8 cellular contexts compared by ENCODE assay signal in the genomic region with DNA sequence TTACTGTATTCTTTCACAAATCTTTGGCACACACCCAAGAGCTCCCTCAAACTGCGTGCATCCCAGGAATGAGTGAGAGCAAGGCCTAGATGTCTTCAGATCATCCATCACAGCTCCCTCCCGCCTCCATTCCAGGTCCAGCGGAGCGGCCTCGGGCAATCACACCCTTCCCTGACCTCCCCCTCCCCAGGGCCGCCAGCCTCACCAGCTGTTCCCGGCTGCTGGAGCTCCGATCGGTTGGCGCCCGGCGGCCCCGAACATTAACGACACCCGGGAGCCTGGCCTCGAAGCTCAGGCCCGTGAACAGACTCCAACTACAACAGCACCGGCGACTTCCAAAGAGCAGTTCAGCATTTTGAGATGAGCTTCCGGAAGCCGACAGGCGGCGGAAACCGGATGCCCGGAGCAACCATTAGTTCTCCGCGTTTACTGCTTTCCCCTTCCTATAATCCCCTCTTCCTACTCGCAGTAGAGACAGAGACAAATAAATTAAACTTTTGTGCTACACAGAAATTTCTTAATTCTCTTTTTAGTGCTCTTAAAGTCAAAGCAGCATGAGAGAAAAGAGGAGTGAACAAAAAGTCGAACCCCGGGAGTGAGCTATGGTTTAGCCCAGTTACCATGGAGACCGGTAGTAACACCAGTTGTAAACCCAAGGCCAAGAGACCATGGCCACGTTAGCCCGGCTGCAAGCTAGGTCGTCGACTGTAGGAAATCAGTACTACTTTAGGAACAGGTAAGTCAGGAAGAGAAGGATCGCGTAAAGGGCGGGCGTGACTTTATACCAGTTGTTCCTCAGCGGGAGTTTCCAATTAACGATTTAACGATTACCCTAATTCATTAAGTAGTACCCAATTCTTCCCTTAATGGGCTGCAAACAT. TPM values are rescaled to one million over a fixed set of nuclear protein-coding genes. Genes with fewer than 3 reads are reported as not detected.
DNase-seq lines count a peak whose midpoint lies in the region; TF ChIP-seq lines count a peak whose summit lies in the region.

GPATCH2 (minus strand) TSS at position 380 of the 881 bp plus-strand sequence; CDS start at position 261, 119 bp downstream.
SPATA17 (plus strand) TSS at position 634 of the 881 bp plus-strand sequence; CDS start at position 669, 35 bp downstream.

- H3K9me3 ChIP-seq in H9 (ENCODE audit: control insufficient read depth, low read depth, low read length), result no peaks in the 10 kb centered on the region
- H3K9me3 ChIP-seq in neuron (ENCODE audit: low read length), result no peaks in the 10 kb centered on the region

- peak within 1 kb of the TSS; percentile 4 for H3K27ac ChIP-seq in H9 (ENCODE audit: insufficient read length, low read depth, low read length)

- H3K56ac ChIP-seq in H9 (ENCODE audit: insufficient read length, low read depth, low read length), result no peak within 1 kb of the TSS

- TF ChIP-seq CTCF in H9 (conservative IDR thresholded peaks at IDR 0.05), result peak; percentile 34; the same call in 1 of the 3 replicates

- H3K4ac ChIP-seq in H9 (ENCODE audit: low read depth, low read length), result no peak within 1 kb of the TSS; the same call in 1 of the 2 replicates

- H3K4me2 ChIP-seq in H9 (ENCODE audit: insufficient read depth, insufficient read length, low read length), result peak within 1 kb of the TSS; percentile 69

- H3K9me3 Mint-ChIP-seq in H9, result no peaks in the 10 kb centered on the region; a peak in 1 of 5 replicates

- H3K4me3 Mint-ChIP-seq in H9, result peak within 1 kb of the TSS; percentile 97 to 98

- no peak within 1 kb of the TSS for H2BK12ac ChIP-seq in H9 (ENCODE audit: insufficient read length, low read depth, low read length)

- H4K5ac ChIP-seq in H9 (ENCODE audit: insufficient read length, low read depth, low read length), result no peak within 1 kb of the TSS

- peak within 1 kb of the TSS; percentile 100 for H3K27ac Mint-ChIP-seq in H9

- H3K9ac ChIP-seq in H9 (ENCODE audit: extremely low read depth, insufficient read length, low read length), result peak within 1 kb of the TSS; percentile 94

- no peak within 1 kb of the TSS for H2BK15ac ChIP-seq in H9 (ENCODE audit: low read depth, low read length)

- H3K23me2 ChIP-seq in H9 (ENCODE audit: insufficient read length, low read depth, low read length, poor library complexity, severe bottlenecking), result no peaks in the 10 kb centered on the region

- H2BK5ac ChIP-seq in H9 (ENCODE audit: insufficient read length, low read length), result peak within 1 kb of the TSS; percentile 35

- peak within 1 kb of the TSS; percentile 93 for H3K4me3 ChIP-seq in neuron (ENCODE audit: low read length)

- H3K14ac ChIP-seq in H9 (ENCODE audit: insufficient read depth, low read length), result peak within 1 kb of the TSS; percentile 95

- no peak within 1 kb of the TSS for H4K8ac ChIP-seq in H9 (replicated peaks; ENCODE audit: insufficient read length, low read depth, low read length)

- H3K36me3 Mint-ChIP-seq in H9 (ENCODE audit: insufficient read depth in 1 of 3, low read depth in 3 of 3), result no peaks in the 10 kb centered on the region

- H4K20me1 ChIP-seq in H9 (ENCODE audit: control insufficient read depth, insufficient read depth, insufficient read length), result no peaks in the 10 kb centered on the region

- no peak within 1 kb of the TSS for H3K23ac ChIP-seq in H9 (ENCODE audit: insufficient read length, low read depth, low read length)

- no peak within 1 kb of the TSS for H4K91ac ChIP-seq in H9 (ENCODE audit: insufficient read length, low read depth, low read length)

- peaks cover 4 to 10% of the 10 kb centered on the region in 2 experiments for H3K4me1 Mint-ChIP-seq in H9

- H3K18ac ChIP-seq in H9 (ENCODE audit: insufficient read length, low read depth, low read length), result peak within 1 kb of the TSS; percentile 91

- H2AFZ ChIP-seq in H9 (ENCODE audit: low read length) (peak within 1 kb of the TSS; percentile 42), neuron (ENCODE audit: low read depth, low read length) (peak within 1 kb of the TSS; percentile 94)

- H2BK120ac ChIP-seq in H9 (ENCODE audit: low read depth, low read length, poor library complexity, severe bottlenecking), result peak within 1 kb of the TSS; percentile 82

- H2BK20ac ChIP-seq in H9 (ENCODE audit: low read depth, low read length, poor library complexity, severe bottlenecking), result no peak within 1 kb of the TSS

- H3K36me3 ChIP-seq in neuron (ENCODE audit: insufficient read depth, low read length), result no peaks in the 10 kb centered on the region

- peak within 1 kb of the TSS; percentile 1 for H3T11ph ChIP-seq in H9 (ENCODE audit: low read length)

- H3K4me1 ChIP-seq in H9 (ENCODE audit: insufficient read depth, low read length) (no peaks in the 10 kb centered on the region), neuron (ENCODE audit: insufficient read depth, low read length) (peaks cover 16% of the 10 kb centered on the region)

- DNase-seq in GF-D8 (lab: John Stamatoyannopoulos, UW) (peak; percentile 75), H9 (peak; percentile 80), M059J (ENCODE audit: low read depth) (peak; percentile 87), SHP77 treated with DMSO at 0.1 percent for 48 hours (lab: John Stamatoyannopoulos, UW) (peak; percentile 94), activated gamma-delta T cell treated with Interleukin-2 at 50 U/mL for 16 hours (peak; percentile 71), foreskin melanocyte (peak; percentile 84), stromal cell of bone marrow (ENCODE audit: low read depth) (peak; percentile 83)

- no CpG with 5 or more reads among the region's 42 CpGs for WGBS in H9 (ENCODE audit: extremely low coverage, insufficient read length, low lambda C conversion rate)

- no peaks in the 10 kb centered on the region for H3K79me1 ChIP-seq in H9 (ENCODE audit: insufficient read depth, low read depth, low read length, poor library complexity, severe bottlenecking)

- H2AK5ac ChIP-seq in H9 (ENCODE audit: insufficient read length, low read length), result no peak within 1 kb of the TSS

- no peaks in the 10 kb centered on the region for H3K27me3 Mint-ChIP-seq in H9 (ENCODE audit: low read depth)

- H3K79me2 ChIP-seq in H9 (ENCODE audit: insufficient read depth, low read length), result peaks cover 5% of the 10 kb centered on the region; the same call in 1 of the 2 replicates

- H3K27me3 ChIP-seq in H9 (ENCODE audit: insufficient read depth, low read length), result no peaks in the 10 kb centered on the region
- H3K27me3 ChIP-seq in neuron (ENCODE audit: insufficient read depth, low read length), result no peaks in the 10 kb centered on the region

RNA-seq across cellular contexts. Expression of gene GPATCH2, which starts in this region (rescaled TPM):
- total RNA-seq in H9 (2021), result 14.3 and 15.9 TPM in 2 replicates
- 10.4 and 15.7 TPM in 2 replicates for total RNA-seq in M059J (2014; rRNA removed; shearing (Covaris generic))

RNA-seq across cellular contexts. Expression of gene SPATA17, which starts in this region (rescaled TPM):
- total RNA-seq in H9 (2021), result 0.37 and 0.44 TPM in 2 replicates
- 0.22 and 0.37 TPM in 2 replicates for total RNA-seq in M059J (2014; rRNA removed; shearing (Covaris generic))

Comparison
In these comparisons a context has a peak if more than half of its experiments do, and no peak if none do; other contexts are left out.
1. Peak in every context shown above with its lines: DNase-seq, H3K4me3 ChIP-seq and H3K27ac ChIP-seq.